1 cellular context compared by ENCODE assay signal in genomic region chr3:14631687-14632444, GRCh38.
A peak's percentile ranks its signal among the peaks of the same experiment; 100 is the strongest.
TF ChIP-seq lines count a peak whose summit lies in the region.

No MANE protein-coding gene starts in this region.

TF ChIP-seq in HepG2, 621 proteins besides CTCF, POLR2A, EP300 and RAD21 (continued from another document and continues in another):
- TF ChIP-seq ZGPAT (CRISPR knock-in tag; IDR thresholded peaks at IDR 0.05) (peak; percentile 20; the same call in 1 of the 2 replicates), THAP7 (CRISPR knock-in tag; IDR thresholded peaks at IDR 0.05) (0 out of 2 replicates have a peak, but pooled peaks have one; percentile 42), WIZ (CRISPR knock-in tag; IDR thresholded peaks at IDR 0.05) (no peak), GLI4 (CRISPR knock-in tag; IDR thresholded peaks at IDR 0.05; ENCODE audit: borderline replicate concordance) (no peak), ZNF484 (CRISPR knock-in tag; IDR thresholded peaks at IDR 0.05; ENCODE audit: borderline replicate concordance, low read depth) (no peak), NPAS2 (CRISPR knock-in tag; IDR thresholded peaks at IDR 0.05; ENCODE audit: borderline replicate concordance) (no peak), FOXP4 (CRISPR knock-in tag; IDR thresholded peaks at IDR 0.05) (peak; percentile 54; the same call in 1 of the 2 replicates), ZNF383 (CRISPR knock-in tag; IDR thresholded peaks at IDR 0.05; ENCODE audit: borderline replicate concordance) (no peak), THYN1 (CRISPR knock-in tag; IDR thresholded peaks at IDR 0.05; ENCODE audit: borderline replicate concordance, low read depth) (no peak), FOXA1 (IDR thresholded peaks at IDR 0.05) (no peak), FOXA1 (CRISPR knock-in tag; IDR thresholded peaks at IDR 0.05) (peak; percentile 70), ZNF639 (CRISPR knock-in tag; conservative IDR thresholded peaks at IDR 0.05) (no peak), NFKB2 (CRISPR knock-in tag; IDR thresholded peaks at IDR 0.05; ENCODE audit: borderline replicate concordance) (no peak), GLMP (CRISPR knock-in tag; IDR thresholded peaks at IDR 0.05; ENCODE audit: borderline replicate concordance) (no peak), AHDC1 (CRISPR knock-in tag; IDR thresholded peaks at IDR 0.05; ENCODE audit: borderline replicate concordance) (peak; percentile 72; the same call in 1 of the 2 replicates), CEBPB (IDR thresholded peaks at IDR 0.05; ENCODE audit: borderline replicate concordance, low read depth, low read length) (peak; percentile 92), MNT (IDR thresholded peaks at IDR 0.05) (no peak), KLF16 (CRISPR knock-in tag; IDR thresholded peaks at IDR 0.05) (no peak; a peak in 1 of 4 replicates), HMG20A (CRISPR knock-in tag; IDR thresholded peaks at IDR 0.05; ENCODE audit: borderline replicate concordance) (peak; percentile 22; the same call in 1 of the 2 replicates), TOPORS (CRISPR knock-in tag; IDR thresholded peaks at IDR 0.05) (no peak), SAFB2 (CRISPR knock-in tag; IDR thresholded peaks at IDR 0.05; ENCODE audit: borderline replicate concordance, low read depth) (no peak), SOX6 (IDR thresholded peaks at IDR 0.05) (no peak), SOX6 (CRISPR knock-in tag; IDR thresholded peaks at IDR 0.05) (0 out of 2 replicates have a peak, but pooled peaks have one; percentile 11), GZF1 (CRISPR knock-in tag; IDR thresholded peaks at IDR 0.05) (no peak), ZZZ3 (CRISPR knock-in tag; IDR thresholded peaks at IDR 0.05; ENCODE audit: borderline replicate concordance) (no peak), GABPA (IDR thresholded peaks at IDR 0.05; ENCODE audit: low read depth, low read length) (no peak), GABPA (CRISPR knock-in tag; IDR thresholded peaks at IDR 0.05; ENCODE audit: low read depth) (peak; percentile 12; the same call in 1 of the 2 replicates), ARID3A (IDR thresholded peaks at IDR 0.05; ENCODE audit: low read depth, low read length) (0 out of 2 replicates have a peak, but pooled peaks have one; percentile 11), RXRA (CRISPR knock-in tag; IDR thresholded peaks at IDR 0.05) (no peak), JUN (CRISPR knock-in tag; IDR thresholded peaks at IDR 0.05) (no peak), CEBPG (CRISPR knock-in tag; IDR thresholded peaks at IDR 0.05) (peak; percentile 79), ZFP91 (CRISPR knock-in tag; IDR thresholded peaks at IDR 0.05; ENCODE audit: borderline replicate concordance) (peak; percentile 28; the same call in 1 of the 2 replicates), ZNF7 (CRISPR knock-in tag; IDR thresholded peaks at IDR 0.05) (peak; percentile 70; the same call in 1 of the 2 replicates), SOX13 (IDR thresholded peaks at IDR 0.05) (no peak), SOX13 (CRISPR knock-in tag; conservative IDR thresholded peaks at IDR 0.05 in 1 of 2, IDR thresholded peaks at IDR 0.05 in 1 of 2) (peak in 1 of 2 experiments; percentile 43; a peak in 1 of 4 replicates), ZNF17 (CRISPR knock-in tag; IDR thresholded peaks at IDR 0.05) (no peak), ZNF264 (CRISPR knock-in tag; IDR thresholded peaks at IDR 0.05) (no peak), ZNF251 (CRISPR knock-in tag; IDR thresholded peaks at IDR 0.05) (no peak), ZBTB4 (CRISPR knock-in tag; IDR thresholded peaks at IDR 0.05; ENCODE audit: borderline replicate concordance) (no peak), ZNF160 (CRISPR knock-in tag; IDR thresholded peaks at IDR 0.05) (no peak)
